36 cellular contexts compared by ENCODE assay signal in the genomic region with DNA sequence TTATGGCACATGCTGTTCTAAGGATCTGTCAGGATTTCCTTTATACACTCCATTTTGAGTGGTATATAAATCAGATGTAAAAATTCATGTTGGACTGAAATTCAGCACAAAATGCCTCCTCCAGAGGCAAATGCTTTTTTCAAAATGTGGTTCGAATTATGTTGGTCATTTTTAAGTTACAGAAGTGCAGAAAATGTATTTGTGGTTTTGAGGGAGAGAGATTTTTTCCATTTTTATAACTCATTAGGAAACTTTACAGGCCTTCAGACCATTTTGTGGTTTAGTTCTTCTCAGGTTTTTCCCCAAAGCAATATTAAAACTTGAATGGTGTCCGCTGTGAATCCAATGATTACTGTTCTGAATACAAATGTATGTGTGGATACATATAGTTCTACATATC. TPM values are rescaled to one million over a fixed set of nuclear protein-coding genes. Genes with fewer than 3 reads are reported as not detected.
"Had no signal": no experiment of that assay in that cellular context is flagged by ENCODE, and none has a peak within 500 bp of the region (broad histone marks: within the 10 kb centered on the region; RNA-seq: fewer than 3 reads in every experiment).

No MANE protein-coding gene starts in this region.

- H3K4me3 ChIP-seq: ascending aorta, esophagus squamous epithelium, lung, neural progenitor cell, right lobe of liver, skin epidermis, thoracic aorta had no signal

- H3K4me1 ChIP-seq: ascending aorta, esophagus squamous epithelium, neural progenitor cell, right lobe of liver had no signal

- DNase-seq: activated CD4-positive, alpha-beta T cell treated with anti-CD3 and anti-CD28 coated beads for 48 hours; activated CD4-positive, alpha-beta T cell treated with anti-CD3 and anti-CD28 coated beads, Interleukin-2, amount 50 U/mL, for 48 hours; activated CD8-positive, alpha-beta memory T cell treated with anti-CD3 and anti-CD28 coated beads for 24 hours; activated effector memory CD4-positive, alpha-beta T cell treated with anti-CD3 and anti-CD28 coated beads, Interleukin-2, amount 50 U/mL, for 16 hours; activated naive CD4-positive, alpha-beta T cell treated with anti-CD3 and anti-CD28 coated beads for 36 hours; activated naive CD8-positive, alpha-beta T cell treated with anti-CD3 and anti-CD28 coated beads for 36 hours; activated T-cell treated with anti-CD3 and anti-CD28 coated beads, Interleukin-2, amount 50 U/mL, for 1 hour; brain microvascular endothelial cell; central memory CD4-positive, alpha-beta T cell; esophagus squamous epithelium; glutamatergic neuron; hippocampal formation; mesendoderm; natural killer cell; occipital lobe; right lobe of liver; stimulated activated CD4-positive, alpha-beta T cell treated with anti-CD3 and anti-CD28 coated beads, Interleukin-12 subunit alpha, Interleukin-12 subunit beta, amount 100 ng/mL, for 4 hours; stimulated activated CD4-positive, alpha-beta T cell treated with anti-CD3 and anti-CD28 coated beads, Interleukin-4, amount 100 ng/mL, for 1 hour; trophoblast cell had no signal

- H3K9me3 Mint-ChIP-seq: activated naive CD4-positive, alpha-beta T cell treated with anti-CD3 and anti-CD28 coated beads for 36 hours; activated naive CD8-positive, alpha-beta T cell treated with anti-CD3 and anti-CD28 coated beads for 36 hours; activated T-helper 1 cell treated with anti-CD3 and anti-CD28 coated beads, Interleukin-12 subunit alpha, Interleukin-12 subunit beta, Interleukin-2, Interleukin-4 antibody, amounts not matched to agents 30 ng/mL and 10 ng/mL and 1 ng/mL, durations not matched to agents 14 hours and 24 hours and 36 hours; dendritic cell treated with granulocyte-macrophage colony-stimulating factor and Interleukin-4, amounts not matched to agents 40 ng/mL and 50 ng/mL, for 4 days; neural progenitor cell; stimulated activated effector memory CD8-positive, alpha-beta T cell treated with anti-CD3 and anti-CD28 coated beads, Interleukin-12 subunit alpha, Interleukin-12 subunit beta, amount 100 ng/mL, for 72 hours; stimulated activated naive CD8-positive, alpha-beta T cell treated with anti-CD3 and anti-CD28 coated beads, Interleukin-15, Interleukin-2, amounts not matched to agents 100 ng/mL and 50 ng/mL, for 24 hours had no signal

- H3K4me1 Mint-ChIP-seq: activated naive CD8-positive, alpha-beta T cell treated with anti-CD3 and anti-CD28 coated beads for 36 hours; natural killer cell; neural progenitor cell; stimulated activated effector memory CD8-positive, alpha-beta T cell treated with anti-CD3 and anti-CD28 coated beads, Interleukin-12 subunit alpha, Interleukin-12 subunit beta, amount 100 ng/mL, for 72 hours had no signal

- H3K9me3 ChIP-seq: ascending aorta, esophagus squamous epithelium, right lobe of liver, thoracic aorta had no signal

- H3K36me3 Mint-ChIP-seq: activated naive CD8-positive, alpha-beta T cell treated with anti-CD3 and anti-CD28 coated beads for 36 hours; natural killer cell; neural progenitor cell; stimulated activated effector memory CD8-positive, alpha-beta T cell treated with anti-CD3 and anti-CD28 coated beads, Interleukin-12 subunit alpha, Interleukin-12 subunit beta, amount 100 ng/mL, for 72 hours had no signal

- H3K27ac Mint-ChIP-seq: activated naive CD4-positive, alpha-beta T cell treated with anti-CD3 and anti-CD28 coated beads for 36 hours; activated naive CD8-positive, alpha-beta T cell treated with anti-CD3 and anti-CD28 coated beads for 36 hours; activated T-helper 1 cell treated with anti-CD3 and anti-CD28 coated beads, Interleukin-12 subunit alpha, Interleukin-12 subunit beta, Interleukin-2, Interleukin-4 antibody, amounts not matched to agents 30 ng/mL and 10 ng/mL and 1 ng/mL, durations not matched to agents 14 hours and 24 hours and 36 hours; dendritic cell treated with granulocyte-macrophage colony-stimulating factor and Interleukin-4, amounts not matched to agents 40 ng/mL and 50 ng/mL, for 4 days; natural killer cell; neural progenitor cell; stimulated activated effector memory CD8-positive, alpha-beta T cell treated with anti-CD3 and anti-CD28 coated beads, Interleukin-12 subunit alpha, Interleukin-12 subunit beta, amount 100 ng/mL, for 72 hours; stimulated activated naive CD8-positive, alpha-beta T cell treated with anti-CD3 and anti-CD28 coated beads, Interleukin-15, Interleukin-2, amounts not matched to agents 100 ng/mL and 50 ng/mL, for 24 hours had no signal

- H3K36me3 ChIP-seq: ascending aorta, brain microvascular endothelial cell, esophagus squamous epithelium, neural progenitor cell, right lobe of liver, thoracic aorta had no signal

- H3K4me3 Mint-ChIP-seq: activated naive CD4-positive, alpha-beta T cell treated with anti-CD3 and anti-CD28 coated beads for 36 hours; activated naive CD8-positive, alpha-beta T cell treated with anti-CD3 and anti-CD28 coated beads for 36 hours; activated T-helper 1 cell treated with anti-CD3 and anti-CD28 coated beads, Interleukin-12 subunit alpha, Interleukin-12 subunit beta, Interleukin-2, Interleukin-4 antibody, amounts not matched to agents 30 ng/mL and 10 ng/mL and 1 ng/mL, durations not matched to agents 14 hours and 24 hours and 36 hours; dendritic cell treated with granulocyte-macrophage colony-stimulating factor and Interleukin-4, amounts not matched to agents 40 ng/mL and 50 ng/mL, for 4 days; natural killer cell; neural progenitor cell; stimulated activated effector memory CD8-positive, alpha-beta T cell treated with anti-CD3 and anti-CD28 coated beads, Interleukin-12 subunit alpha, Interleukin-12 subunit beta, amount 100 ng/mL, for 72 hours; stimulated activated naive CD8-positive, alpha-beta T cell treated with anti-CD3 and anti-CD28 coated beads, Interleukin-15, Interleukin-2, amounts not matched to agents 100 ng/mL and 50 ng/mL, for 24 hours had no signal

- H3K27me3 Mint-ChIP-seq: activated naive CD8-positive, alpha-beta T cell treated with anti-CD3 and anti-CD28 coated beads for 36 hours; dendritic cell treated with granulocyte-macrophage colony-stimulating factor and Interleukin-4, amounts not matched to agents 40 ng/mL and 50 ng/mL, for 4 days; stimulated activated naive CD8-positive, alpha-beta T cell treated with anti-CD3 and anti-CD28 coated beads, Interleukin-15, Interleukin-2, amounts not matched to agents 100 ng/mL and 50 ng/mL, for 24 hours had no signal

- H3K27me3 ChIP-seq: ascending aorta, brain microvascular endothelial cell, esophagus squamous epithelium, neural progenitor cell, right lobe of liver had no signal

- H3K27ac ChIP-seq: ascending aorta, brain microvascular endothelial cell, epithelial cell of prostate, esophagus squamous epithelium, neural progenitor cell, right lobe of liver, skin epidermis, thoracic aorta, VCaP had no signal

- ATAC-seq: left lobe of liver; natural killer cell; right lobe of liver; stimulated activated effector memory CD8-positive, alpha-beta T cell treated with anti-CD3 and anti-CD28 coated beads, Interleukin-12 subunit alpha, Interleukin-12 subunit beta, amount 100 ng/mL, for 72 hours had no signal

RNA-seq across cellular contexts. Expression of gene PPP1R3A, which starts 2.8 kb away (rescaled TPM):
- total RNA-seq: activated naive CD4-positive, alpha-beta T cell treated with anti-CD3 and anti-CD28 coated beads for 36 hours; activated naive CD8-positive, alpha-beta T cell treated with anti-CD3 and anti-CD28 coated beads for 36 hours; activated T-helper 1 cell treated with anti-CD3 and anti-CD28 coated beads, Interleukin-12 subunit alpha, Interleukin-12 subunit beta, Interleukin-2, Interleukin-4 antibody, amounts not matched to agents 30 ng/mL and 10 ng/mL and 1 ng/mL, durations not matched to agents 14 hours and 24 hours and 36 hours; ascending aorta; esophagus squamous epithelium; frontal cortex; kidney epithelial cell; left lobe of liver; mononuclear cell; natural killer cell; occipital lobe; subcutaneous adipose tissue; T-helper 1 cell treated with Interleukin-12 subunit alpha and Interleukin-12 subunit beta and Interleukin-4 antibody, amounts not matched to agents 30 ng/mL and 1 ng/mL, for 36 hours had no signal
